In genomic region chr17:7851438-7852261, GRCh38 we compare ENCODE assay signal across 9 cellular contexts. TPM values are rescaled to one million over a fixed set of nuclear protein-coding genes. Genes with fewer than 3 reads are reported as not detected.
DNase-seq lines count a peak whose midpoint lies in the region; ATAC-seq and TF ChIP-seq lines count a peak whose summit lies in the region.
"Had no signal": no experiment of that assay in that cellular context is flagged by ENCODE, and none has a peak within 500 bp of the region (broad histone marks: within the 10 kb centered on the region; RNA-seq: fewer than 3 reads in every experiment).

No MANE protein-coding gene starts in this region.

- ATAC-seq in GM18907 (IDR thresholded peaks at IDR 0.05; ENCODE audit: unreplicated experiment) (peak; percentile 60), HG03159 (IDR thresholded peaks at IDR 0.05; ENCODE audit: unreplicated experiment) (peak; percentile 70), left lung (peak; percentile 90)

- peak; percentile 97 for TF ChIP-seq CTCF in coronary artery (IDR thresholded peaks at IDR 0.05)
- peak; percentile 93 to 98 for TF ChIP-seq CTCF in left lung (IDR thresholded peaks at IDR 0.05)

- peak overlapping the region in 1 of 2 donors; percentile 30 for H3K27ac ChIP-seq in coronary artery
- H3K27ac ChIP-seq in left lung: no peak overlapping the region
- H3K27ac ChIP-seq: SJCRH30 had no signal

- H3K36me3 ChIP-seq in left lung: peaks cover 0 to 91% of the 10 kb centered on the region in 2 donors

- H3K27me3 ChIP-seq in left lung: no peaks in the 10 kb centered on the region
- H3K27me3 ChIP-seq: SJCRH30 had no signal

- H3K9me3 ChIP-seq in left lung: no peaks in the 10 kb centered on the region
- H3K9me3 ChIP-seq: SJCRH30 had no signal

- intact Hi-C loops in left lung (cut with DNase I): no loop called here

- H3K4me3 ChIP-seq in coronary artery (peak overlapping the region; percentile 18), left lung (peak overlapping the region in 1 of 2 donors; percentile 7)
- H3K4me3 ChIP-seq: SJCRH30 had no signal

- DNase-seq in AML-193 (lab: John Stamatoyannopoulos, UW) (peak; percentile 51 to 53), NCI-H345 (lab: John Stamatoyannopoulos, UW) (peak; percentile 88), coronary artery (ENCODE audit: low spot score) (peak; percentile 89), left lung (peak; percentile 92 to 97)
- DNase-seq in activated CD4-positive, alpha-beta T cell treated with anti-CD3 and anti-CD28 coated beads, Interleukin-2, amount 50 U/mL, for 24 hours (ENCODE audit: low read depth in 1 of 2, low spot score in 1 of 2): peak; percentile 81 to 90
- peak; percentile 89 to 93 for DNase-seq in stimulated activated CD4-positive, alpha-beta T cell treated with anti-CD3 and anti-CD28 coated beads, Interleukin-4, amount 100 ng/mL, for 4 hours

- H3K4me1 ChIP-seq in left lung: peaks cover 17 to 67% of the 10 kb centered on the region in 2 donors

RNA-seq across cellular contexts. Expression of gene TMEM88, which starts 3.2 kb away (rescaled TPM):
- 1 to 10 TPM; 5.7 to 6.5 TPM for total RNA-seq in left lung

RNA-seq across cellular contexts. Expression of gene NAA38, which starts 5.7 kb away (rescaled TPM):
- 10 to 100 TPM; 60.5 to 72.6 TPM for total RNA-seq in left lung

RNA-seq across cellular contexts. Expression of gene CYB5D1, which starts 6.2 kb away (rescaled TPM):
- total RNA-seq in left lung: 10 to 100 TPM in 1 of 2 donors, 1 to 10 TPM in 1; 9.8 to 12.3 TPM

RNA-seq across cellular contexts. Expression of gene KDM6B, which starts 17.6 kb away (rescaled TPM):
- total RNA-seq in left lung: 10 to 100 TPM; 37.6 to 49.2 TPM

RNA-seq across cellular contexts. Expression of gene CHD3, which starts 36.9 kb away (rescaled TPM):
- 100 to 1,000 TPM in 1 of 2 donors, 10 to 100 TPM in 1; 95.3 to 118 TPM for total RNA-seq in left lung
